In the genomic region with DNA sequence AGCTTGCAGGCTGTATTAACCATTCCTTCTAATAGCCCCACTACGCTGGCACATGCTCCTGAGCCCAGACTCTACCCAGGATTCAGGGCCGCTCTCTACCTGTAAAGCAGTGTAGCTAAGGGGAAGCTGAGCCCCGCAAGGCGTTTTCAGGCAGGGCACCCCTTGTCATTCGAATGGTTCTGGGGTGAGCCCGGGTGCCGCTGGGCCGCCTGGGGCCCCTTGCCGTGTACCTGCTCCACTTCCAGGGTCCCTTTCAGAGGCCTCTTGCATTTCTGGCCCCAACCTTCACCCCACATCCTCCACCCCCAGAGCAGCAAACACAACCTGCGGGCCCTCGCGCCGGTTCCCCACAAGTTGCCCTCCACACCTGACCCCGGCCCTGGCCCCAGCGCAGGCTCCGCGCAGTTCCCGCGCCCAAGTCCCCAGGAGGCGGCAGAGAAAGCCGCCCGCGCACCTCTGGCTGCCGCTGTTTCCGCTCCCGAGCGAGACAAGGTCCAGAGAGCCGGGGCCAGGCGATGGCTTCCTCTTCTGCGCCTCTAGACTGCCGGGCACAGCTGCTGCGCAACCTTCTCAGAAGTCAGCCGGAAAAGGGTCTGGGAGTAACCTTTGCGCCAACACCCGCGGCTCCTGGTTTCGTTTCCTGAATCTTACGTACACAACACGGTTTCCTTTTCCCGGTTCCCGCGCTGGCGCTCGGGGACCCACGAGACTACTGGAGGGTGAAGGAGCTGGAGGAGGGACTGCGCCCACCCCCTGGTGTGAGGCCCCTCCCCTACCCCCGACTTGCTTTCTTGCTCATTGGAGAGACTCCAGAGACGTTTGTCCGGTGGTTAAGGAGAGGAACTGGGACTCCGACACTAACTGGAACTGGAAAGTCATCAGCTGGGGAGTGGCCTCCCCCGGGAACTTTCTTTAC, we compare ENCODE assay signal across 8 cellular contexts. TPM values are rescaled to one million over a fixed set of nuclear protein-coding genes. Genes with fewer than 3 reads are reported as not detected.
DNase-seq lines count a peak whose midpoint lies in the region; ATAC-seq, FAIRE-seq and TF ChIP-seq lines count a peak whose summit lies in the region.

A gene with protein sequence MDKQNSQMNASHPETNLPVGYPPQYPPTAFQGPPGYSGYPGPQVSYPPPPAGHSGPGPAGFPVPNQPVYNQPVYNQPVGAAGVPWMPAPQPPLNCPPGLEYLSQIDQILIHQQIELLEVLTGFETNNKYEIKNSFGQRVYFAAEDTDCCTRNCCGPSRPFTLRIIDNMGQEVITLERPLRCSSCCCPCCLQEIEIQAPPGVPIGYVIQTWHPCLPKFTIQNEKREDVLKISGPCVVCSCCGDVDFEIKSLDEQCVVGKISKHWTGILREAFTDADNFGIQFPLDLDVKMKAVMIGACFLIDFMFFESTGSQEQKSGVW (minus strand): TSS at position 595 of the 916 bp plus-strand sequence. CDS start 8,055 bp downstream, outside the sequence.

- peak within 1 kb of the TSS; percentile 83 for H3K27ac Mint-ChIP-seq in activated naive CD8-positive, alpha-beta T cell treated with anti-CD3 and anti-CD28 coated beads, Interleukin-2, amount 50 U/mL, for 24 hours

- intact Hi-C loops in pancreas (cut with DNase I), result no loop called here
- intact Hi-C loops in thyroid gland (cut with DNase I), result no loop called here

- H3K27me3 ChIP-seq in cardiac muscle cell (no peaks in the 10 kb centered on the region), pancreas (no peaks in the 10 kb centered on the region), thyroid gland (no peaks in the 10 kb centered on the region)

- H3K4me3 ChIP-seq in GM12865 (ENCODE audit: low read depth, low read length) (peak within 1 kb of the TSS; percentile 69), cardiac muscle cell (peak within 1 kb of the TSS; percentile 49), pancreas (peak within 1 kb of the TSS; percentile 58 to 78 (median 69)), thyroid gland (replicated peaks in 1 of 3) (peak within 1 kb of the TSS; percentile 44 to 88 (median 58))

- H3K27ac ChIP-seq in cardiac muscle cell, result peak within 1 kb of the TSS; percentile 35
- peak within 1 kb of the TSS; percentile 90 to 98 (median 94) for H3K27ac ChIP-seq in pancreas
- H3K27ac ChIP-seq in thyroid gland, result peak within 1 kb of the TSS; percentile 88 to 98 (median 95)

- peak in 1 of 2 donors; percentile 70 for TF ChIP-seq POLR2A in thyroid gland (IDR thresholded peaks at IDR 0.05)

- H3K36me3 Mint-ChIP-seq in activated naive CD8-positive, alpha-beta T cell treated with anti-CD3 and anti-CD28 coated beads, Interleukin-2, amount 50 U/mL, for 24 hours (ENCODE audit: low read depth), result peaks cover 8% of the 10 kb centered on the region

- H3K36me3 ChIP-seq in cardiac muscle cell, result no peaks in the 10 kb centered on the region
- H3K36me3 ChIP-seq in pancreas, result no peaks in the 10 kb centered on the region
- H3K36me3 ChIP-seq in thyroid gland, result no peaks in the 10 kb centered on the region

- TF ChIP-seq CTCF in GM12865 (IDR thresholded peaks at IDR 0.05; ENCODE audit: insufficient read depth, low read depth, low read length, missing control alignments) (no peak), cardiac muscle cell (IDR thresholded peaks at IDR 0.05; ENCODE audit: low read depth, low read length) (no peak), pancreas (IDR thresholded peaks at IDR 0.05) (no peak), thyroid gland (IDR thresholded peaks at IDR 0.05) (no peak)

- no peak for FAIRE-seq in pancreas (lab: Jason Lieb, UNC)

- ATAC-seq in HG02588 (IDR thresholded peaks at IDR 0.05; ENCODE audit: unreplicated experiment) (peak; percentile 91), pancreas (peak; percentile 83 to 92 (median 88))
- ATAC-seq in activated naive CD8-positive, alpha-beta T cell treated with anti-CD3 and anti-CD28 coated beads, Interleukin-2, amount 50 U/mL, for 24 hours, result peak; percentile 91

- no peaks in the 10 kb centered on the region for H3K9me3 Mint-ChIP-seq in activated naive CD8-positive, alpha-beta T cell treated with anti-CD3 and anti-CD28 coated beads, Interleukin-2, amount 50 U/mL, for 24 hours

- H3K4me3 Mint-ChIP-seq in activated naive CD8-positive, alpha-beta T cell treated with anti-CD3 and anti-CD28 coated beads, Interleukin-2, amount 50 U/mL, for 24 hours, result peak within 1 kb of the TSS; percentile 88

- no peaks in the 10 kb centered on the region for H3K27me3 Mint-ChIP-seq in activated naive CD8-positive, alpha-beta T cell treated with anti-CD3 and anti-CD28 coated beads, Interleukin-2, amount 50 U/mL, for 24 hours

- peak; percentile 91 for DNase-seq in GM12865 (ENCODE audit: low read depth)
- DNase-seq in NCI-H1048 (lab: John Stamatoyannopoulos, UW), result peak; percentile 85
- DNase-seq in SW480 (ENCODE audit: low spot score), result peak; percentile 86
- peak; percentile 83 for DNase-seq in activated naive CD8-positive, alpha-beta T cell treated with anti-CD3 and anti-CD28 coated beads, Interleukin-2, amount 50 U/mL, for 24 hours
- peak; percentile 81 to 99 for DNase-seq in cardiac muscle cell (ENCODE audit: low read depth in 1 of 2, low spot score in 1 of 2)
- peak; percentile 87 to 95 (median 90) for DNase-seq in pancreas
- DNase-seq in thyroid gland, result peak; percentile 89 to 90

- H3K9me3 ChIP-seq in cardiac muscle cell (ENCODE audit: low read depth) (no peaks in the 10 kb centered on the region), pancreas (no peaks in the 10 kb centered on the region), thyroid gland (no peaks in the 10 kb centered on the region)

- WGBS in pancreas, 2 donors, result 0 to 1% methylated on average over 51 of the region's 51 CpGs
- 1 to 2% methylated on average over 51 of the region's 51 CpGs for WGBS in thyroid gland, 2 donors

- peaks cover 51% of the 10 kb centered on the region for H3K4me1 Mint-ChIP-seq in activated naive CD8-positive, alpha-beta T cell treated with anti-CD3 and anti-CD28 coated beads, Interleukin-2, amount 50 U/mL, for 24 hours

- H3K4me1 ChIP-seq in cardiac muscle cell (ENCODE audit: low read depth) (no peaks in the 10 kb centered on the region), pancreas (peaks cover 0 to 23% (median 22%) of the 10 kb centered on the region in 3 donors), thyroid gland (peaks cover 4 to 12% of the 10 kb centered on the region in 2 donors)

RNA-seq across cellular contexts. Expression of the gene that starts here (rescaled TPM):
- 17.1 and 22.8 TPM in 2 replicates for total RNA-seq in cardiac muscle cell
- 14.1 and 20.3 TPM in 2 replicates for polyA plus RNA-seq in cardiac muscle cell
- 100 to 1,000 TPM in 1 of 6 donors, 10 to 100 TPM in 5; 35.0 to 117 (median 40.7) TPM for total RNA-seq in pancreas
- polyA plus RNA-seq in pancreas, result 10 to 100 TPM; 23.8 to 46.8 TPM
- total RNA-seq in thyroid gland, result 100 to 1,000 TPM in 1 of 4 donors, 10 to 100 TPM in 3; 57.6 to 103 (median 77.3) TPM

Comparison
In these comparisons a context has a peak if more than half of its experiments do, and no peak if none do; other contexts are left out.
1. Peak in every context shown above with its lines: DNase-seq, ATAC-seq, H3K4me3 ChIP-seq and H3K27ac ChIP-seq.
2. H3K27ac ChIP-seq: peak in every context shown above with its lines; median percentile 95 in thyroid gland; 94 in pancreas; 35 in cardiac muscle cell.